8 cellular contexts compared by ENCODE assay signal in the genomic region with DNA sequence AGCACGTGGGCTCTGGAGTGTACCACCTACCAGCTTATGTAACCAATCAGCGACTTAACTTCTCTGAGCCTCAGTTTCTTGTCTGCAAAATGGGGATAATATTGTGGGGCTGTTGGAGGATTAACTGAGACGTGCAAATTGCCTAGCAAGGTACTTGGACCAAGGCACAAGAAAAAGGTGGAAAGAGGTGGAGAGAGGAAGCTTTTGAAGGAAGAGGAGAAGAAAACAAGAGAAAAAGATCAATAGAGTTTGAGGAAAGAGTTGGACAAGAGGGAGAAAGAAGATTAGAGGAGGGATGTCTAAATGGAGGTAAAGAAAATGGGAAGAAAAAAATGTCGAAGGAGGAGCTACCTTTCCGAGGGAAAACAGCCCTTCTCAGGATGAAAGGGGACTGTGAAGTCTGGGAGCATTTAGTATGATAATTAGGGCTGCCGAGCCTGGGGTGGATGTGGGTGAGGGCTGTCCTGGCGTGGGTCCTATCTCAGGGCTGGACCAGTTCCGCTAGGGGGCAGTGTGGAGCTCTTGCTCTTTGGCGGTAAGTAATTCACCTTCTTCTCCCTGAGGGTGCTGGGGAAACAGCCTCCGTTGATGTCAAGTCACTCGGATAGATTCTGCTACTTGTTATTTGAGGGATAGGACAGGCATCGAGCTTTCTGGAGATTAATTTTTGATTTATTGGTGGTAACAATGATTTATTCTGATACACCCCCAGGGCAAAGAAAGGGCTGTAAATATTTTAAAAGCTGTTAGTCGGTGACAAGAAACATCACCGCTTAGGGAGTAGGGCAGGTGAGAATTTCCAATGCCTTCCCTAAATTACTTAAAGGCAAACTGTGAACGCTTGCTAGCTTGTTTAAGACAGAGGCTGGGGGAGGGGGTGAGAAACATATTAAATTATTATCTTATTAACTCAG.
A peak's percentile ranks its signal among the peaks of the same experiment; 100 is the strongest.
DNase-seq lines count a peak whose midpoint lies in the region; ATAC-seq and TF ChIP-seq lines count a peak whose summit lies in the region.

No MANE protein-coding gene starts in this region.

- peaks cover 3% of the 10 kb centered on the region; the same call in 1 of the 2 replicates for H3K27me3 ChIP-seq in H7 (ENCODE audit: control insufficient read depth, insufficient read depth, low read length)

- H3K4me3 ChIP-seq in AG10803 (ENCODE audit: low read length): no peak overlapping the region
- no peak overlapping the region for H3K4me3 ChIP-seq in H7 (ENCODE audit: insufficient read depth, low read depth, low read length)

- peaks cover 26 to 28% of the 10 kb centered on the region in 2 donors for H3K27me3 Mint-ChIP-seq in natural killer cell (ENCODE audit: low read depth in 2 of 2)

- peaks cover 0 to 6% of the 10 kb centered on the region in 2 donors for H3K4me1 Mint-ChIP-seq in natural killer cell

- ATAC-seq in natural killer cell (peak; percentile 87 to 95 (median 89)), HG02588 (IDR thresholded peaks at IDR 0.05; ENCODE audit: unreplicated experiment) (no peak)

- no peaks in the 10 kb centered on the region for H3K36me3 Mint-ChIP-seq in natural killer cell

- no peak for TF ChIP-seq POLR2A in erythroblast (IDR thresholded peaks at IDR 0.05; ENCODE audit: low read length)

- H3K4me3 Mint-ChIP-seq in natural killer cell: no peak overlapping the region

- no peaks in the 10 kb centered on the region for H3K9me3 Mint-ChIP-seq in natural killer cell

- intact Hi-C loops in natural killer cell (cut with micrococcal nuclease): no loop called here

- TF ChIP-seq CTCF in AG10803 (conservative IDR thresholded peaks at IDR 0.05; ENCODE audit: low read length): peak; percentile 72
- TF ChIP-seq CTCF in natural killer cell (IDR thresholded peaks at IDR 0.05): peak; percentile 77

- H3K36me3 ChIP-seq in H7 (replicated peaks; ENCODE audit: control insufficient read depth, insufficient read depth, low read length): no peaks in the 10 kb centered on the region

- DNase-seq in AG10803 (ENCODE audit: low read depth) (peak; percentile 44), H7 (peak; percentile 87), NCI-H82 treated with DMSO at 0.1 percent for 48 hours (lab: John Stamatoyannopoulos, UW; ENCODE audit: unreplicated experiment) (peak; percentile 93), erythroblast (lab: John Stamatoyannopoulos, UW) (peak; percentile 79 to 89), natural killer cell (peak; percentile 71)
- DNase-seq in activated CD8-positive, alpha-beta memory T cell treated with anti-CD3 and anti-CD28 coated beads for 48 hours (ENCODE audit: low read depth in 2 of 3, low spot score in 2 of 3): peak; percentile 54 to 83 (median 82)
- DNase-seq in stimulated activated CD8-positive, alpha-beta memory T cell treated with anti-CD3 and anti-CD28 coated beads, Interleukin-7, amount 100 ng/mL, for 48 hours (ENCODE audit: extremely low read depth in 1 of 2, low read depth in 1 of 2): peak; percentile 47 to 68

- no peak overlapping the region for H3K27ac Mint-ChIP-seq in natural killer cell
